ENCODE assay signal across 1 cellular context in genomic region chr1:6275826-6276764, GRCh38.
TF ChIP-seq lines count a peak whose summit lies in the region.

No MANE protein-coding gene starts in this region.

TF ChIP-seq in HEK293, 187 proteins besides CTCF, POLR2A, EP300 and RAD21 (continued from another document):
- no peak for TF ChIP-seq ZNF362 (tag by site-specific recombination; IDR thresholded peaks at IDR 0.05)
- no peak for TF ChIP-seq SP7 (tag by site-specific recombination; IDR thresholded peaks at IDR 0.05)
- TF ChIP-seq ZNF529 (tag by site-specific recombination; IDR thresholded peaks at IDR 0.05; ENCODE audit: insufficient replicate concordance), result no peak
- TF ChIP-seq SCRT2 (tag by site-specific recombination; IDR thresholded peaks at IDR 0.05), result no peak
- TF ChIP-seq ZXDB (tag by site-specific recombination; IDR thresholded peaks at IDR 0.05), result no peak
- no peak for TF ChIP-seq ZNF18 (tag by site-specific recombination; IDR thresholded peaks at IDR 0.05)
- no peak for TF ChIP-seq RBAK (tag by site-specific recombination; IDR thresholded peaks at IDR 0.05)
- peak; percentile 58 for TF ChIP-seq TRIM28 (IDR thresholded peaks at IDR 0.05; ENCODE audit: borderline replicate concordance, low read length)
- 0 out of 2 replicates have a peak, but pooled peaks have one; percentile 49 for TF ChIP-seq ZNF600 (tag by site-specific recombination; IDR thresholded peaks at IDR 0.05)
- TF ChIP-seq PBX3 (CRISPR knock-in tag; IDR thresholded peaks at IDR 0.05), result no peak
- TF ChIP-seq KLF17 (tag by site-specific recombination; IDR thresholded peaks at IDR 0.05), result peak; percentile 55; the same call in 1 of the 2 replicates
- TF ChIP-seq KLF16 (tag by site-specific recombination; IDR thresholded peaks at IDR 0.05), result no peak
- no peak for TF ChIP-seq ZNF335 (tag by site-specific recombination; conservative IDR thresholded peaks at IDR 0.05)
